8 cellular contexts compared by ENCODE assay signal in genomic region chr1:25402947-25403803, GRCh38. TPM values are rescaled to one million over a fixed set of nuclear protein-coding genes. Genes with fewer than 3 reads are reported as not detected.
DNase-seq lines count a peak whose midpoint lies in the region; ATAC-seq, FAIRE-seq and TF ChIP-seq lines count a peak whose summit lies in the region.
"Not testable (repeated sequence)": the region's sequence is repeated elsewhere in the genome, so short reads cannot be mapped to it uniquely, and the experiment has no call there.

No MANE protein-coding gene starts in this region.

- H2AK5ac ChIP-seq in H1 (ENCODE audit: low read depth, low read length) = not testable (repeated sequence)

- not testable (repeated sequence) for H4K8ac ChIP-seq in H1 (ENCODE audit: extremely low read depth, insufficient read depth, low read length)

- not testable (repeated sequence) for H3K4ac ChIP-seq in H1 (replicated peaks; ENCODE audit: insufficient read length, low read depth, low read length)

- not testable (repeated sequence) for H3K9me3 Mint-ChIP-seq in T-cell; activated T-cell treated with anti-CD3 and anti-CD28 coated beads, Interleukin-2, amount 50 U/mL, for 72 hours; immature natural killer cell

- H3K36me3 ChIP-seq in KMS-11 (ENCODE audit: insufficient read depth); H1 (ENCODE audit: control insufficient read depth in 2 of 4, insufficient read depth in 4 of 4, low read length in 3 of 4); parathyroid adenoma (ENCODE audit: control insufficient read depth, insufficient read depth, low read length); aorta (ENCODE audit: control insufficient read depth in 1 of 2, insufficient read depth in 2 of 2, low read length in 1 of 2): not testable (repeated sequence)

- not testable (repeated sequence) for H4K5ac ChIP-seq in H1 (ENCODE audit: insufficient read length, low read depth, low read length)

- H2BK15ac ChIP-seq in H1 (ENCODE audit: low read length) = not testable (repeated sequence)

- not testable (repeated sequence) for H3K4me1 ChIP-seq in KMS-11 (ENCODE audit: low read depth, poor library complexity, severe bottlenecking); H1 (replicated peaks in 1 of 4; ENCODE audit: control insufficient read depth in 3 of 4, insufficient read depth in 4 of 4, low read length in 3 of 4); parathyroid adenoma; aorta (ENCODE audit: control insufficient read depth in 1 of 2, insufficient read depth in 2 of 2, low read length in 2 of 2)

- POLR2A ChIA-PET in T-cell (lab: Charles Lee); H1 (lab: Charles Lee; ENCODE audit: partially characterized antibody): not testable (repeated sequence)

- H3K9ac ChIP-seq in KMS-11; H1 (replicated peaks in 1 of 4; ENCODE audit: extremely low read depth in 1 of 4, low read depth in 3 of 4, low read length in 3 of 4); parathyroid adenoma: not testable (repeated sequence)

- not testable (repeated sequence) for H4K20me1 ChIP-seq in KMS-11 (ENCODE audit: insufficient read depth); H1 (replicated peaks in 1 of 2; ENCODE audit: control insufficient read depth in 1 of 2, insufficient read depth in 2 of 2, low read length in 2 of 2)

- not testable (repeated sequence) for H3K18ac ChIP-seq in H1 (ENCODE audit: extremely low read depth, low read length)

- intact Hi-C loops in aorta (cut with DNase I) = loop anchor here (2.0 to 10.0 kb wide), 4 partner anchors 118 to 409 kb away; no protein-coding TSS in a partner anchor

- 33% methylated on average over 6 of the region's 8 CpGs; no CpG with 5 or more reads in 1 of the 2 experiments for WGBS in H1 (ENCODE audit: extremely low coverage in 1 of 2, insufficient coverage in 1 of 2, insufficient read length in 1 of 2, insufficient replicate concordance in 2 of 2, low coverage in 1 of 2, low lambda C conversion rate in 2 of 2, missing lambda C conversion rate in 1 of 2), 2 experiments
- 11 to 14% methylated on average over 6 of the region's 8 CpGs for WGBS in aorta, 2 donors

- H2AFZ ChIP-seq in KMS-11 (ENCODE audit: low read depth); H1 (ENCODE audit: low read length); parathyroid adenoma: not testable (repeated sequence)

- DNase-seq in DMS53 treated with DMSO at 0.1 percent for 48 hours (lab: John Stamatoyannopoulos, UW; ENCODE audit: unreplicated experiment) = peak; percentile 4
- DNase-seq in T-cell = peak in 11 of 34 experiments; percentile 2 to 16 (median 7)
- peak in 1 of 2 donors; percentile 20 for DNase-seq in activated T-cell treated with anti-CD3 and anti-CD28 coated beads, Interleukin-2, amount 50 U/mL, for 72 hours
- DNase-seq in H1 (ENCODE audit: low read depth in 1 of 2, low spot score in 2 of 2) = peak in 1 of 2 experiments; percentile 44
- peak; percentile 4 to 12 (median 9) for DNase-seq in immature natural killer cell
- DNase-seq in aorta = not testable (repeated sequence)

- not testable (repeated sequence) for H3K4me3 ChIP-seq in KMS-11 (IDR thresholded peaks at IDR 0.05; ENCODE audit: insufficient read depth, low read depth, low read length); H1 (ENCODE audit: extremely low read depth in 1 of 4, insufficient read depth in 2 of 4, low read depth in 3 of 4, low read length in 4 of 4); parathyroid adenoma (ENCODE audit: low read depth, low read length); aorta (ENCODE audit: low read length in 2 of 2)

- H3K4me2 ChIP-seq in KMS-11; H1 (ENCODE audit: insufficient read depth in 1 of 2, low read depth in 2 of 2, low read length in 2 of 2); parathyroid adenoma (ENCODE audit: low read length): not testable (repeated sequence)

- CTCF ChIA-PET in T-cell (lab: Charles Lee) = interaction anchor here in 1 of 2 donors (0.7 kb wide), 1 partner anchor 276 kb away, joined by 3 read pairs; no protein-coding TSS in a partner anchor
- CTCF ChIA-PET in H1 (lab: Charles Lee; ENCODE audit: partially characterized antibody) = interaction anchor here (0.6 to 1.3 kb wide), 7 partner anchors 83 to 945 kb away, joined by 3 to 5 read pairs (median 3); no protein-coding TSS in a partner anchor

- H3K4me1 Mint-ChIP-seq in T-cell; activated T-cell treated with anti-CD3 and anti-CD28 coated beads, Interleukin-2, amount 50 U/mL, for 72 hours (ENCODE audit: low read depth); immature natural killer cell: not testable (repeated sequence)

- not testable (repeated sequence) for TF ChIP-seq POLR2A in H1 (IDR thresholded peaks at IDR 0.05; ENCODE audit: control extremely low read depth in 1 of 2, low read depth in 2 of 2, low read length in 2 of 2)

- TF ChIP-seq CTCF in KMS-11 (conservative IDR thresholded peaks at IDR 0.05; ENCODE audit: low read depth, low read length) = 0 out of 2 replicates have a peak, but pooled peaks have one; percentile 34
- TF ChIP-seq CTCF in H1 (IDR thresholded peaks at IDR 0.05; ENCODE audit: control extremely low read depth in 1 of 3, insufficient read depth in 1 of 3, low read depth in 1 of 3, low read length in 3 of 3) = peak; percentile 9 to 26 (median 18)
- TF ChIP-seq CTCF in parathyroid adenoma (IDR thresholded peaks at IDR 0.05) = peak; percentile 12

- not testable (repeated sequence) for H3K56ac ChIP-seq in H1 (replicated peaks; ENCODE audit: insufficient read length, low read depth, low read length)

- H4K91ac ChIP-seq in H1 (replicated peaks; ENCODE audit: insufficient read length, low read length) = not testable (repeated sequence)

- H3K79me2 ChIP-seq in KMS-11 (ENCODE audit: insufficient read depth, low read depth); H1 (ENCODE audit: control insufficient read depth in 1 of 2, insufficient read depth in 2 of 2, low read length in 2 of 2); parathyroid adenoma: not testable (repeated sequence)

- not testable (repeated sequence) for H2BK20ac ChIP-seq in H1 (ENCODE audit: low read length)

- not testable (repeated sequence) for H3K27me3 Mint-ChIP-seq in T-cell; activated T-cell treated with anti-CD3 and anti-CD28 coated beads, Interleukin-2, amount 50 U/mL, for 72 hours (ENCODE audit: low read depth); immature natural killer cell (ENCODE audit: low read depth in 3 of 3)

- not testable (repeated sequence) for H3K27ac Mint-ChIP-seq in T-cell; activated T-cell treated with anti-CD3 and anti-CD28 coated beads, Interleukin-2, amount 50 U/mL, for 72 hours; immature natural killer cell

- not testable (repeated sequence) for H3K27me3 ChIP-seq in KMS-11 (ENCODE audit: insufficient read depth, low read depth); H1 (replicated peaks in 1 of 4; ENCODE audit: control insufficient read depth in 3 of 4, extremely low read depth in 1 of 4, insufficient read depth in 3 of 4, low read length in 3 of 4); parathyroid adenoma (ENCODE audit: control insufficient read depth, insufficient read depth, low read length); aorta (ENCODE audit: control insufficient read depth in 1 of 2, insufficient read depth in 2 of 2, low read length in 1 of 2)

- not testable (repeated sequence) for H2BK5ac ChIP-seq in H1 (ENCODE audit: low read depth, low read length)

- not testable (repeated sequence) for H3K79me1 ChIP-seq in H1 (ENCODE audit: low read depth, low read length)

- not testable (repeated sequence) for H3K27ac ChIP-seq in KMS-11; H1 (ENCODE audit: low read depth, low read length); parathyroid adenoma; aorta (ENCODE audit: low read depth in 1 of 2, low read length in 2 of 2)

- H3K4me3 Mint-ChIP-seq in T-cell; activated T-cell treated with anti-CD3 and anti-CD28 coated beads, Interleukin-2, amount 50 U/mL, for 72 hours; immature natural killer cell: not testable (repeated sequence)

- H3K9me3 ChIP-seq in H1 (ENCODE audit: insufficient read depth in 2 of 2, low read depth in 1 of 2, low read length in 1 of 2); parathyroid adenoma (ENCODE audit: control insufficient read depth, low read length); aorta (ENCODE audit: control insufficient read depth, low read length): not testable (repeated sequence)

- not testable (repeated sequence) for H2BK120ac ChIP-seq in H1 (replicated peaks; ENCODE audit: low read depth, low read length)

- not testable (repeated sequence) for H3K23me2 ChIP-seq in H1 (ENCODE audit: low read depth, low read length)

- not testable (repeated sequence) for H3K36me3 Mint-ChIP-seq in T-cell; activated T-cell treated with anti-CD3 and anti-CD28 coated beads, Interleukin-2, amount 50 U/mL, for 72 hours (ENCODE audit: insufficient read depth in 2 of 2); immature natural killer cell

- not testable (repeated sequence) for H2BK12ac ChIP-seq in H1 (ENCODE audit: low read depth, low read length)

- peak; percentile 40 to 44 for TF ChIP-seq RAD21 in H1 (IDR thresholded peaks at IDR 0.05 in 1 of 2, conservative IDR thresholded peaks at IDR 0.05 in 1 of 2; ENCODE audit: low read depth in 2 of 2, low read length in 2 of 2)

- H3K14ac ChIP-seq in H1 (ENCODE audit: insufficient read length) = not testable (repeated sequence)

- H3K23ac ChIP-seq in H1 (ENCODE audit: insufficient read length) = not testable (repeated sequence)

- peak; percentile 83 for FAIRE-seq in H1 (lab: Jason Lieb, UNC)

- TF ChIP-seq EP300 in H1 (IDR thresholded peaks at IDR 0.05; ENCODE audit: borderline replicate concordance in 1 of 2, low read depth in 2 of 2, low read length in 2 of 2) = not testable (repeated sequence)

- ATAC-seq in T-cell (replicated peaks in 1 of 4) (peak; percentile 72 to 83 (median 78)), aorta (ENCODE audit: low FRiP score) (peak; percentile 65)
- ATAC-seq in activated T-cell treated with anti-CD3 and anti-CD28 coated beads, Interleukin-2, amount 50 U/mL, for 72 hours (replicated peaks in 1 of 2) = peak; percentile 77 to 81

RNA-seq across cellular contexts. Expression of gene RHCE, which starts 17.4 kb away (rescaled TPM):
- total RNA-seq in T-cell (1 to 10 TPM in 1 of 5 donors, under 1 TPM in 3, not detected in 1; 0.35 to 1.0 (median 0.63) TPM), aorta (under 1 TPM in 1 of 2 donors, not detected in 1; 0.69 TPM)
- under 1 TPM in 1 of 2 donors, not detected in 1; 0.72 TPM for total RNA-seq in activated T-cell treated with anti-CD3 and anti-CD28 coated beads, Interleukin-2, amount 50 U/mL, for 72 hours
- 0.50 TPM in 1 of 2 replicates, not detected in the other for total RNA-seq in H1 (2021; fragmentation: NEBNext Ultra II Directional; extraction: Animal tissue kit (Norgen Biotek cat#: 25700))
- polyA plus RNA-seq in H1 (2011; rRNA removed) (0.23 and 0.41 TPM in 2 replicates), immature natural killer cell (not detected), aorta (not detected)
- 0.37 TPM for polyA plus RNA-seq in H1 (2011; cell fraction: cytosol; rRNA removed)
- polyA plus RNA-seq in H1 (2011; cell fraction: nucleus; rRNA removed) = 0.51 TPM
- 0.11 to 0.25 TPM (median 0.23 TPM) in 3 of 4 replicates, not detected in the other for polyA plus RNA-seq in H1 (2012, experiment 1 of 2)
- not detected for polyA plus RNA-seq in H1 (2012, experiment 2 of 2)
- 0.36 TPM for polyA plus RNA-seq in H1 (2013, experiment 1 of 2)
- polyA plus RNA-seq in H1 (2013, experiment 2 of 2) = 0.37 TPM
- 1.6 and 1.8 TPM in 2 replicates for polyA minus RNA-seq in H1 (2011; rRNA and poly(A)+ RNA removed)
- polyA minus RNA-seq in H1 (2011; cell fraction: cytosol; rRNA and poly(A)+ RNA removed) = not detected
- polyA minus RNA-seq in H1 (2011; cell fraction: nucleus; rRNA and poly(A)+ RNA removed) = 1.7 TPM

RNA-seq across cellular contexts. Expression of gene MACO1, which starts 27.5 kb away (rescaled TPM):
- total RNA-seq in T-cell (10 to 100 TPM; 19.7 to 23.2 (median 21.5) TPM), aorta (10 to 100 TPM; 14.8 to 19.7 TPM)
- 10 to 100 TPM; 22.6 to 26.3 TPM for total RNA-seq in activated T-cell treated with anti-CD3 and anti-CD28 coated beads, Interleukin-2, amount 50 U/mL, for 72 hours
- 15.1 and 15.8 TPM in 2 replicates for total RNA-seq in H1 (2021; fragmentation: NEBNext Ultra II Directional; extraction: Animal tissue kit (Norgen Biotek cat#: 25700))
- polyA plus RNA-seq in H1 (2011; rRNA removed) (2.4 and 3.5 TPM in 2 replicates), immature natural killer cell (1 to 10 TPM in 2 of 3 donors, under 1 TPM in 1; 0.45 to 5.2 (median 3.7) TPM), aorta (10 to 100 TPM in 1 of 2 donors, 1 to 10 TPM in 1; 5.0 to 12.4 TPM)
- 4.5 TPM for polyA plus RNA-seq in H1 (2011; cell fraction: cytosol; rRNA removed)
- polyA plus RNA-seq in H1 (2011; cell fraction: nucleus; rRNA removed) = 4.2 TPM
- 7.5 to 12.5 TPM (median 8.7 TPM) in 4 replicates for polyA plus RNA-seq in H1 (2012, experiment 1 of 2)
- polyA plus RNA-seq in H1 (2012, experiment 2 of 2) = 2.1 TPM
- polyA plus RNA-seq in H1 (2013, experiment 1 of 2) = 30.4 TPM
- polyA plus RNA-seq in H1 (2013, experiment 2 of 2) = 34.2 TPM
- polyA minus RNA-seq in H1 (2011; rRNA and poly(A)+ RNA removed) = 4.8 and 6.1 TPM in 2 replicates
- polyA minus RNA-seq in H1 (2011; cell fraction: cytosol; rRNA and poly(A)+ RNA removed) = 4.8 TPM
- polyA minus RNA-seq in H1 (2011; cell fraction: nucleus; rRNA and poly(A)+ RNA removed) = 6.7 TPM
